ENCODE assay signal across 11 cellular contexts in genomic region chr6:63714091-63714490, GRCh38.
"Had no signal": no experiment of that assay in that cellular context is flagged by ENCODE, and none has a peak within 500 bp of the region (broad histone marks: within the 10 kb centered on the region; RNA-seq: fewer than 3 reads in every experiment).

No MANE protein-coding gene starts in this region.

- ATAC-seq: natural killer cell treated with Interleukin-12 subunit alpha and Interleukin-12 subunit beta and Interleukin-15 and Interleukin-18, amount 100 ng/mL, for 72 hours; stimulated activated naive B cell treated with anti-CD40 and anti-IgM and Interleukin-4, amounts not matched to agents 10 μg/mL and 1 μg/mL and 100 μg/mL, for 72 hours had no signal

- DNase-seq: activated CD4-positive, alpha-beta T cell treated with anti-CD3 and anti-CD28 coated beads, Interleukin-2, amount 50 U/mL, for 1 hour; activated CD4-positive, CD25-positive, alpha-beta regulatory T cell treated with anti-CD3 and anti-CD28 coated beads, Interleukin-2, amount 50 U/mL, for 72 hours; activated gamma-delta T cell; cerebellar nuclear complex; cortex of kidney; posterior cingulate gyrus; retina; spleen; stimulated activated naive B cell treated with anti-CD40 and anti-IgM and Interleukin-4, amounts not matched to agents 10 μg/mL and 1 μg/mL and 100 μg/mL, for 72 hours; thyroid gland had no signal
